In the genomic region with DNA sequence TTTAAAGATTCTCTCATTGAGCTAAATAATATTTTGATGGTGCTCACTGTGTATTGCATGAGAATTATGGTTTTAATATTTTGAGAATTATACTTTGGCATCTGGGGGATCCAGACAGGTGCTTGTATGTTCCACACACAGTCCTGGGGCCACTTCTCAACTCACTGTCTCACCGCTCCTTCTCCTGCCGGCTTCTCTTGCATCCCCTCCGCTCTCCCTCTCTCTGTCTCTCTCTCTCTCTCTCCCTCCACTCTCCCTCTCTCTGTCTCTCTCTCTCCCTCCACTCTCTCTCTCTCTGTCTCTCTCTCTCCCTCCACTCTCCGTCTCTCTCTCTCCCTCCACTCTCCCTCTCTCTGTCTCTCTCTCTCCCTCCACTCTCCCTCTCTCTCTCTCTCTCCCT, we compare ENCODE assay signal across 26 cellular contexts. TPM values are rescaled to one million over a fixed set of nuclear protein-coding genes. Genes with fewer than 3 reads are reported as not detected.
DNase-seq lines count a peak whose midpoint lies in the region; ATAC-seq, FAIRE-seq and TF ChIP-seq lines count a peak whose summit lies in the region.
"Had no signal": no experiment of that assay in that cellular context is flagged by ENCODE, and none has a peak within 500 bp of the region (broad histone marks: within the 10 kb centered on the region; RNA-seq: fewer than 3 reads in every experiment).

No MANE protein-coding gene starts in this region.

- CTCF ChIA-PET in K562 (lab: Yijun Ruan, JAX; ENCODE audit: low intra/inter-chr PET ratio) = no interaction called here

- no peak overlapping the region for H3K27ac ChIP-seq in K562 (ENCODE audit: extremely low read depth, low read depth, low read length)
- H3K27ac ChIP-seq: BLaER1 had no signal

- in situ Hi-C loops in K562 (cut with MboI) = no loop called here

- no peak for TF ChIP-seq RAD21 in K562 (CRISPR knock-in tag; conservative IDR thresholded peaks at IDR 0.05 in 1 of 2, IDR thresholded peaks at IDR 0.05 in 1 of 2)

- no peak overlapping the region for H3K9ac ChIP-seq in K562 (ENCODE audit: insufficient read depth in 1 of 2, low read depth in 2 of 2, low read length in 2 of 2)
- H3K9ac ChIP-seq: BLaER1 had no signal

- H3K9me3 Mint-ChIP-seq in stimulated activated memory B cell treated with anti-CD40 and anti-IgM and Interleukin-4, amounts not matched to agents 10 μg/mL and 1 μg/mL and 100 μg/mL, for 72 hours = no peaks in the 10 kb centered on the region
- H3K9me3 Mint-ChIP-seq: CD4-positive, alpha-beta memory T cell; CD8-positive, alpha-beta memory T cell had no signal

- H2AFZ ChIP-seq in K562 (ENCODE audit: low read depth, low read length) = no peak overlapping the region

- H3K4me3 Mint-ChIP-seq in T-helper 17 cell = no peak overlapping the region
- H3K4me3 Mint-ChIP-seq in stimulated activated memory B cell treated with anti-CD40 and anti-IgM and Interleukin-4, amounts not matched to agents 10 μg/mL and 1 μg/mL and 100 μg/mL, for 72 hours = no peak overlapping the region
- H3K4me3 Mint-ChIP-seq: CD4-positive, alpha-beta memory T cell; CD4-positive, CD25-positive, alpha-beta regulatory T cell; CD8-positive, alpha-beta memory T cell had no signal

- POLR2A ChIA-PET in K562 (lab: Yijun Ruan, JAX) = no interaction called here

- peak overlapping the region; percentile 77 for H3K27ac Mint-ChIP-seq in T-helper 17 cell
- H3K27ac Mint-ChIP-seq in stimulated activated memory B cell treated with anti-CD40 and anti-IgM and Interleukin-4, amounts not matched to agents 10 μg/mL and 1 μg/mL and 100 μg/mL, for 72 hours = no peak overlapping the region

- intact Hi-C loops in K562 (cut with micrococcal nuclease) = no loop called here

- H4K20me1 ChIP-seq in K562 (replicated peaks; ENCODE audit: control insufficient read depth, insufficient read depth, low read length) = peaks cover 10% of the 10 kb centered on the region; the same call in 1 of the 2 replicates
- H4K20me1 ChIP-seq: BLaER1 had no signal

- TF ChIP-seq CTCF in K562 (IDR thresholded peaks at IDR 0.05 in 2 of 3, conservative IDR thresholded peaks at IDR 0.05 in 1 of 3; ENCODE audit: insufficient read depth in 2 of 3, low read depth in 1 of 3, low read length in 3 of 3) = no peak

- 12% methylated on average over 4 of the region's 4 CpGs for WGBS in K562 (ENCODE audit: insufficient coverage, low coverage, missing lambda C conversion rate)

- H3K36me3 ChIP-seq in K562 (ENCODE audit: control insufficient read depth, insufficient read depth, low read length) = no peaks in the 10 kb centered on the region
- H3K36me3 ChIP-seq: BE2C, BLaER1 had no signal

- H3K4me3 ChIP-seq in K562 = no peak overlapping the region
- H3K4me3 ChIP-seq: BLaER1, GM12878 had no signal

- H3K27me3 Mint-ChIP-seq in T-helper 17 cell = peaks cover 48% of the 10 kb centered on the region
- H3K27me3 Mint-ChIP-seq in stimulated activated memory B cell treated with anti-CD40 and anti-IgM and Interleukin-4, amounts not matched to agents 10 μg/mL and 1 μg/mL and 100 μg/mL, for 72 hours = peaks cover 28% of the 10 kb centered on the region

- no peak for TF ChIP-seq POLR2A in K562 (conservative IDR thresholded peaks at IDR 0.05)

- no peaks in the 10 kb centered on the region for H3K79me2 ChIP-seq in K562 (ENCODE audit: control insufficient read depth, insufficient read depth, low read length)

- BruUV-seq in K562 (replicated peaks; lab: Mats Ljungman, UMichigan) = no TSS peak

- FAIRE-seq in K562 (lab: Jason Lieb, UNC) = no peak
- FAIRE-seq: A204.1, GM12892 had no signal

- no peaks in the 10 kb centered on the region for H3K9me1 ChIP-seq in K562 (ENCODE audit: control insufficient read depth, insufficient read depth, low read length)

- H3K4me1 ChIP-seq in K562 (replicated peaks in 1 of 2; ENCODE audit: control insufficient read depth in 2 of 2, insufficient read depth in 2 of 2, low read length in 2 of 2) = no peaks in the 10 kb centered on the region; a peak in 2 of 5 replicates
- H3K4me1 ChIP-seq: BE2C had no signal

- H3K4me1 Mint-ChIP-seq in T-helper 17 cell = peaks cover 8% of the 10 kb centered on the region
- peaks cover 7% of the 10 kb centered on the region for H3K4me1 Mint-ChIP-seq in stimulated activated memory B cell treated with anti-CD40 and anti-IgM and Interleukin-4, amounts not matched to agents 10 μg/mL and 1 μg/mL and 100 μg/mL, for 72 hours
- H3K4me1 Mint-ChIP-seq: CD14-positive monocyte; CD4-positive, alpha-beta memory T cell; CD4-positive, CD25-positive, alpha-beta regulatory T cell; CD8-positive, alpha-beta memory T cell had no signal

- H3K27me3 ChIP-seq in K562 (ENCODE audit: control insufficient read depth in 2 of 2, insufficient read depth in 2 of 2, low read length in 2 of 2) = peaks cover 2 to 31% of the 10 kb centered on the region in 2 experiments; a peak in 4 of 5 replicates
- H3K27me3 ChIP-seq: BE2C, BLaER1 had no signal

- TF ChIP-seq EP300 in K562 (IDR thresholded peaks at IDR 0.05; ENCODE audit: low read length) = no peak

- ATAC-seq in T-helper 17 cell = no peak
- ATAC-seq in K562 = 0 out of 3 replicates have a peak, but pooled peaks have one; percentile 18
- ATAC-seq in stimulated activated memory B cell treated with anti-CD40 and anti-IgM and Interleukin-4, amounts not matched to agents 10 μg/mL and 1 μg/mL and 100 μg/mL, for 72 hours = peak; percentile 21
- no peak for ATAC-seq in GM21825 (IDR thresholded peaks at IDR 0.05; ENCODE audit: unreplicated experiment)
- ATAC-seq in GM19397 (IDR thresholded peaks at IDR 0.05; ENCODE audit: unreplicated experiment) = no peak
- ATAC-seq: GM12878 had no signal

- no peak overlapping the region for H3K4me2 ChIP-seq in K562 (ENCODE audit: insufficient read depth, low read length)
- H3K4me2 ChIP-seq: BLaER1 had no signal

- DNase-seq in T-helper 17 cell (no peak), K562 (ENCODE audit: extremely low read depth in 1 of 4, low spot score in 3 of 4) (no peak)
- DNase-seq in activated effector memory CD4-positive, alpha-beta T cell treated with Interleukin-2 at 50 U/mL for 16 hours = no peak
- DNase-seq: 8988T; ACHN; BE2C; C1 segment of cervical spinal cord; CD4-positive, alpha-beta memory T cell; CD4-positive, CD25-positive, alpha-beta regulatory T cell; CD8-positive, alpha-beta memory T cell; COR-L47; DMS 273 treated with DMSO at 0.1 percent for 48 hours; DMS153; DMS53; DMS79; DND-41; EL; GDM1 had no signal

- H3K9me3 ChIP-seq in T-helper 17 cell (ENCODE audit: control insufficient read depth, low read length, poor library complexity, severe bottlenecking) (no peaks in the 10 kb centered on the region), K562 (replicated peaks; ENCODE audit: control insufficient read depth, insufficient read depth, low read depth, low read length) (no peaks in the 10 kb centered on the region)
- H3K9me3 ChIP-seq: BE2C, BLaER1 had no signal

- H3K36me3 Mint-ChIP-seq in T-helper 17 cell (ENCODE audit: low read depth) = peaks cover 11% of the 10 kb centered on the region
- peaks cover 4% of the 10 kb centered on the region for H3K36me3 Mint-ChIP-seq in stimulated activated memory B cell treated with anti-CD40 and anti-IgM and Interleukin-4, amounts not matched to agents 10 μg/mL and 1 μg/mL and 100 μg/mL, for 72 hours
- H3K36me3 Mint-ChIP-seq: CD14-positive monocyte; CD4-positive, alpha-beta memory T cell; CD8-positive, alpha-beta memory T cell had no signal

TF ChIP-seq in K562, 482 proteins besides CTCF, POLR2A, EP300 and RAD21 (continues in another document):
- TF ChIP-seq ZNF830 (CRISPR knock-in tag; IDR thresholded peaks at IDR 0.05) (no peak), SP1 (CRISPR knock-in tag; IDR thresholded peaks at IDR 0.05) (no peak), PHTF2 (CRISPR knock-in tag; IDR thresholded peaks at IDR 0.05) (no peak), TAF15 (IDR thresholded peaks at IDR 0.05; ENCODE audit: low read depth, low read length) (no peak), PHF21A (IDR thresholded peaks at IDR 0.05; ENCODE audit: borderline replicate concordance, low read depth) (no peak), ZNF561 (CRISPR knock-in tag; conservative IDR thresholded peaks at IDR 0.05) (no peak), BDP1 (IDR thresholded peaks at IDR 0.05; ENCODE audit: insufficient read depth, insufficient read length) (no peak), MTA2 (IDR thresholded peaks at IDR 0.05; ENCODE audit: low read depth) (no peak), FOXP1 (CRISPR knock-in tag; IDR thresholded peaks at IDR 0.05) (no peak)
- TF ChIP-seq, protein P1, sequence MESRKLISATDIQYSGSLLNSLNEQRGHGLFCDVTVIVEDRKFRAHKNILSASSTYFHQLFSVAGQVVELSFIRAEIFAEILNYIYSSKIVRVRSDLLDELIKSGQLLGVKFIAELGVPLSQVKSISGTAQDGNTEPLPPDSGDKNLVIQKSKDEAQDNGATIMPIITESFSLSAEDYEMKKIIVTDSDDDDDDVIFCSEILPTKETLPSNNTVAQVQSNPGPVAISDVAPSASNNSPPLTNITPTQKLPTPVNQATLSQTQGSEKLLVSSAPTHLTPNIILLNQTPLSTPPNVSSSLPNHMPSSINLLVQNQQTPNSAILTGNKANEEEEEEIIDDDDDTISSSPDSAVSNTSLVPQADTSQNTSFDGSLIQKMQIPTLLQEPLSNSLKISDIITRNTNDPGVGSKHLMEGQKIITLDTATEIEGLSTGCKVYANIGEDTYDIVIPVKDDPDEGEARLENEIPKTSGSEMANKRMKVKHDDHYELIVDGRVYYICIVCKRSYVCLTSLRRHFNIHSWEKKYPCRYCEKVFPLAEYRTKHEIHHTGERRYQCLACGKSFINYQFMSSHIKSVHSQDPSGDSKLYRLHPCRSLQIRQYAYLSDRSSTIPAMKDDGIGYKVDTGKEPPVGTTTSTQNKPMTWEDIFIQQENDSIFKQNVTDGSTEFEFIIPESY (CRISPR knock-in tag; IDR thresholded peaks at IDR 0.05) = no peak

RNA-seq across cellular contexts. Expression of a gene that starts 32.2 kb away (rescaled TPM):
- total RNA-seq in T-helper 17 cell (100 to 1,000 TPM; 166 to 170 TPM), K562 (2014; rRNA removed) (9.3 and 9.4 TPM in 2 replicates), K562 (2014; rRNA removed; fragmentation: Illumina TruSeq; extraction: Trizol) (1.2 and 1.7 TPM in 2 replicates), K562 (2015; rRNA removed; fragmentation: Illumina TruSeq; extraction: Trizol) (6.7 and 7.1 TPM in 2 replicates), K562 (2021) (9.4 and 11.4 TPM in 2 replicates)
- 19.0 and 54.2 TPM in 2 replicates for total RNA-seq in K562 (2011; cell fraction: chromatin; rRNA removed; ENCODE audit: low replicate concordance)
- total RNA-seq in K562 (2011; cell fraction: nucleolus; rRNA removed) = 40.7 and 45.7 TPM in 2 replicates
- total RNA-seq in K562 (2011; cell fraction: nucleoplasm; rRNA removed) = 23.7 and 24.1 TPM in 2 replicates
- polyA plus RNA-seq in K562 (2011; rRNA removed) (7.0 and 8.6 TPM in 2 replicates), K562 (2014; fragmentation: Illumina TruSeq; extraction: Trizol) (4.9 and 6.5 TPM in 2 replicates), K562 (2014; fragmentation: Nextera tagmentation; extraction: Ambion mirVana) (under 1 TPM; 0.14 to 0.22 TPM), K562 (2014; rRNA removed) (9.1 and 11.1 TPM in 2 replicates)
- polyA plus RNA-seq in K562 (2011; cell fraction: cytosol; rRNA removed) = 8.3 and 15.3 TPM in 2 replicates
- 27.9 and 51.1 TPM in 2 replicates for polyA plus RNA-seq in K562 (2011; cell fraction: nucleus; rRNA removed)
- polyA plus RNA-seq in K562 (2012) = 6.1 and 10.9 TPM in 2 replicates
- 4.5 and 9.7 TPM in 2 replicates for polyA minus RNA-seq in K562 (2011; rRNA and poly(A)+ RNA removed)
- 9.2 and 11.9 TPM in 2 replicates for polyA minus RNA-seq in K562 (2011; cell fraction: cytosol; rRNA and poly(A)+ RNA removed)
- polyA minus RNA-seq in K562 (2011; cell fraction: nucleus; rRNA and poly(A)+ RNA removed) = 23.2 and 24.4 TPM in 2 replicates

Comparison
In these comparisons a context has a peak if more than half of its experiments do, and no peak if none do; other contexts are left out.
1. ATAC-seq: peak in K562 (single experiment) and stimulated activated memory B cell treated with anti-CD40 and anti-IgM and Interleukin-4, amounts not matched to agents 10 μg/mL and 1 μg/mL and 100 μg/mL, for 72 hours (single experiment); none in T-helper 17 cell (single experiment), GM21825 (single experiment) and GM19397 (single experiment).